Comparison of ENCODE assay signal across 8 cellular contexts in the genomic region with DNA sequence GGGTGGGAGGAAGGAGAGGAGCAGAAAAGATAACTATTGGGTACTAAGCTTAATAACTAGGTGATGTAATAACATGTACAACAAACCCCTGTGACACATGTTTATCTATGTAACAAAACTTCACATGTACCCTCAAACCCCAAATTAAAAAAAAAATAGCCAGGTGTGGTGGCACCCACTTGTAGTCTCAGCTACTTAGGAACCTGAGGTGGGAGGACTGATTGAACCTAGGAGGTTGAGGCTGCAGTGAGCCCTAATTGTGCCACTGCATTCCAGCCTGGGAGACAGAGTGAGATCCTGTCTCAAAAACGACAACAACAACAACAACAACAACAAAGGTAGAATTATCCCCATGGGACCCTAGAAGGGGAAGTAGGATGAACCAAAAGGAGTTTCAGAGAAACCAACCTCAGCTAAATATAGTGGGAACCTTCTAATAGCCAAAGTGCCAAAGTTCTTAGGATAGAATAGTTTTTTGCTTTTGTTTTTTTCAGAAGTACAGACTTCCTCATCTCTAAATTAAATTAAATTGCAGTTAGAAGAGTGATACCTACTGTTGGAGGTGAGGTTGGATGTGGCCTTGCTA.
A peak's percentile ranks its signal among the peaks of the same experiment; 100 is the strongest.
ATAC-seq lines count a peak whose summit lies in the region.
"Not testable (repeated sequence)": the region's sequence is repeated elsewhere in the genome, so short reads cannot be mapped to it uniquely, and the experiment has no call there.

No MANE protein-coding gene starts in this region.

- H3K36me3 Mint-ChIP-seq in stimulated activated memory B cell treated with anti-CD40 and anti-IgM and Interleukin-4, amounts not matched to agents 10 μg/mL and 1 μg/mL and 100 μg/mL, for 72 hours: not testable (repeated sequence)

- H3K4me1 Mint-ChIP-seq in stimulated activated memory B cell treated with anti-CD40 and anti-IgM and Interleukin-4, amounts not matched to agents 10 μg/mL and 1 μg/mL and 100 μg/mL, for 72 hours: peaks cover 30% of the 10 kb centered on the region

- ATAC-seq in GM18499 (IDR thresholded peaks at IDR 0.05; ENCODE audit: insufficient read depth, unreplicated experiment) (peak; percentile 72), GM18909 (IDR thresholded peaks at IDR 0.05; ENCODE audit: poor library complexity, unreplicated experiment) (peak; percentile 73), GM19452 (IDR thresholded peaks at IDR 0.05; ENCODE audit: unreplicated experiment) (peak; percentile 59), GM21576 (IDR thresholded peaks at IDR 0.05; ENCODE audit: unreplicated experiment) (peak; percentile 82), HG02759 (IDR thresholded peaks at IDR 0.05; ENCODE audit: unreplicated experiment) (peak; percentile 83), HG03064 (IDR thresholded peaks at IDR 0.05; ENCODE audit: low read depth, unreplicated experiment) (peak; percentile 80), HG03354 (IDR thresholded peaks at IDR 0.05; ENCODE audit: poor library complexity, severe bottlenecking, unreplicated experiment) (peak; percentile 77)
- ATAC-seq in stimulated activated memory B cell treated with anti-CD40 and anti-IgM and Interleukin-4, amounts not matched to agents 10 μg/mL and 1 μg/mL and 100 μg/mL, for 72 hours: peak; percentile 59

- not testable (repeated sequence) for H3K27me3 Mint-ChIP-seq in stimulated activated memory B cell treated with anti-CD40 and anti-IgM and Interleukin-4, amounts not matched to agents 10 μg/mL and 1 μg/mL and 100 μg/mL, for 72 hours

- H3K4me3 Mint-ChIP-seq in stimulated activated memory B cell treated with anti-CD40 and anti-IgM and Interleukin-4, amounts not matched to agents 10 μg/mL and 1 μg/mL and 100 μg/mL, for 72 hours: not testable (repeated sequence)

- peak overlapping the region; percentile 59 for H3K27ac Mint-ChIP-seq in stimulated activated memory B cell treated with anti-CD40 and anti-IgM and Interleukin-4, amounts not matched to agents 10 μg/mL and 1 μg/mL and 100 μg/mL, for 72 hours

- H3K9me3 Mint-ChIP-seq in stimulated activated memory B cell treated with anti-CD40 and anti-IgM and Interleukin-4, amounts not matched to agents 10 μg/mL and 1 μg/mL and 100 μg/mL, for 72 hours: not testable (repeated sequence)

Comparison
In these comparisons a context has a peak if more than half of its experiments do, and no peak if none do; other contexts are left out.
1. Peak in every context shown above with its lines: ATAC-seq.